In genomic region chr1:153404768-153405167, GRCh38 we compare ENCODE assay signal across 9 cellular contexts. TPM values are rescaled to one million over a fixed set of nuclear protein-coding genes. Genes with fewer than 3 reads are reported as not detected.
DNase-seq lines count a peak whose midpoint lies in the region; ATAC-seq lines count a peak whose summit lies in the region.
"Had no signal": no experiment of that assay in that cellular context is flagged by ENCODE, and none has a peak within 500 bp of the region (broad histone marks: within the 10 kb centered on the region; RNA-seq: fewer than 3 reads in every experiment).

No MANE protein-coding gene starts in this region.

- DNase-seq in NK-92 treated with Interleukin-12 subunit alpha and Interleukin-12 subunit beta, amount 100 ng/mL, for 24 hours (lab: John Stamatoyannopoulos, UW): peak; percentile 42
- no peak for DNase-seq in NK-92 (lab: John Stamatoyannopoulos, UW; ENCODE audit: unreplicated experiment)
- DNase-seq in SJCRH30: peak; percentile 19 to 41
- DNase-seq in activated naive CD4-positive, alpha-beta T cell treated with anti-CD3 and anti-CD28 coated beads, Interleukin-2, amount 50 U/mL, for 72 hours (ENCODE audit: low spot score in 2 of 2): peak in 1 of 2 donors; percentile 74
- peak; percentile 83 for DNase-seq in iPS-NIHi7 (ENCODE audit: extremely low spot score)
- DNase-seq in stimulated activated CD8-positive, alpha-beta memory T cell treated with anti-CD3 and anti-CD28 coated beads, Interleukin-12 subunit alpha, Interleukin-12 subunit beta, amount 100 ng/mL, for 24 hours (ENCODE audit: extremely low read depth): peak; percentile 11
- DNase-seq in NCI-H2196 treated with DMSO at 0.1 percent for 48 hours (lab: John Stamatoyannopoulos, UW; ENCODE audit: unreplicated experiment): no peak

- H3K27me3 ChIP-seq in SJCRH30: 0 out of 2 replicates have a peak, but pooled peaks cover 3% of the 10 kb centered on the region

- H3K4me3 ChIP-seq in SJCRH30: no peak overlapping the region

- no peaks in the 10 kb centered on the region for H3K9me3 ChIP-seq in SJCRH30 (replicated peaks)

- no peak overlapping the region for H3K27ac Mint-ChIP-seq in activated naive CD4-positive, alpha-beta T cell treated with anti-CD3 and anti-CD28 coated beads, Interleukin-2, amount 50 U/mL, for 72 hours
- H3K27ac Mint-ChIP-seq: brain had no signal

- H3K9me3 Mint-ChIP-seq in activated naive CD4-positive, alpha-beta T cell treated with anti-CD3 and anti-CD28 coated beads, Interleukin-2, amount 50 U/mL, for 72 hours: no peaks in the 10 kb centered on the region

- H3K4me1 ChIP-seq in SJCRH30: no peaks in the 10 kb centered on the region

- no peaks in the 10 kb centered on the region for H3K36me3 ChIP-seq in SJCRH30

- no peak overlapping the region for H3K27ac ChIP-seq in SJCRH30

- peak; percentile 62 to 75 for ATAC-seq in activated naive CD4-positive, alpha-beta T cell treated with anti-CD3 and anti-CD28 coated beads, Interleukin-2, amount 50 U/mL, for 72 hours
- no peak for ATAC-seq in GM19351 (IDR thresholded peaks at IDR 0.05; ENCODE audit: unreplicated experiment)

- no peaks in the 10 kb centered on the region for H3K36me3 Mint-ChIP-seq in activated naive CD4-positive, alpha-beta T cell treated with anti-CD3 and anti-CD28 coated beads, Interleukin-2, amount 50 U/mL, for 72 hours
- H3K36me3 Mint-ChIP-seq: brain had no signal

RNA-seq across cellular contexts. Expression of gene S100A7A, which starts 11.6 kb away (rescaled TPM):
- total RNA-seq in SJCRH30 (2014; rRNA removed; shearing (Covaris generic)): not detected in 2 replicates
- not detected for total RNA-seq in activated naive CD4-positive, alpha-beta T cell treated with anti-CD3 and anti-CD28 coated beads, Interleukin-2, amount 50 U/mL, for 72 hours

RNA-seq across cellular contexts. Expression of gene S100A8, which starts 13.9 kb away (rescaled TPM):
- not detected in 2 replicates for total RNA-seq in SJCRH30 (2014; rRNA removed; shearing (Covaris generic))
- not detected for total RNA-seq in activated naive CD4-positive, alpha-beta T cell treated with anti-CD3 and anti-CD28 coated beads, Interleukin-2, amount 50 U/mL, for 72 hours

RNA-seq across cellular contexts. Expression of gene S100A12, which starts 29.3 kb away (rescaled TPM):
- not detected in 2 replicates for total RNA-seq in SJCRH30 (2014; rRNA removed; shearing (Covaris generic))
- total RNA-seq in activated naive CD4-positive, alpha-beta T cell treated with anti-CD3 and anti-CD28 coated beads, Interleukin-2, amount 50 U/mL, for 72 hours: not detected

RNA-seq across cellular contexts. Expression of gene S100A9, which starts 47.1 kb away (rescaled TPM):
- not detected in 2 replicates for total RNA-seq in SJCRH30 (2014; rRNA removed; shearing (Covaris generic))
- 1 to 10 TPM in 1 of 2 donors, under 1 TPM in 1; 0.73 to 1.4 TPM for total RNA-seq in activated naive CD4-positive, alpha-beta T cell treated with anti-CD3 and anti-CD28 coated beads, Interleukin-2, amount 50 U/mL, for 72 hours

RNA-seq across cellular contexts. Expression of gene S100A7, which starts 55.7 kb away (rescaled TPM):
- not detected in 2 replicates for total RNA-seq in SJCRH30 (2014; rRNA removed; shearing (Covaris generic))
- total RNA-seq in activated naive CD4-positive, alpha-beta T cell treated with anti-CD3 and anti-CD28 coated beads, Interleukin-2, amount 50 U/mL, for 72 hours: not detected

Comparison
In these comparisons a context has a peak if more than half of its experiments do, and no peak if none do; other contexts are left out.
1. DNase-seq: peak in NK-92 treated with Interleukin-12 subunit alpha and Interleukin-12 subunit beta, amount 100 ng/mL, for 24 hours (single experiment), SJCRH30 (2 of 2), iPS-NIHi7 (single experiment) and stimulated activated CD8-positive, alpha-beta memory T cell treated with anti-CD3 and anti-CD28 coated beads, Interleukin-12 subunit alpha, Interleukin-12 subunit beta, amount 100 ng/mL, for 24 hours (single experiment); none in NK-92 (single experiment) and NCI-H2196 treated with DMSO at 0.1 percent for 48 hours (single experiment).